21 cellular contexts compared by ENCODE assay signal in genomic region chr1:166026561-166026960, GRCh38.
A peak's percentile ranks its signal among the peaks of the same experiment; 100 is the strongest.
DNase-seq lines count a peak whose midpoint lies in the region; ATAC-seq and TF ChIP-seq lines count a peak whose summit lies in the region.
"Had no signal": no experiment of that assay in that cellular context is flagged by ENCODE, and none has a peak within 500 bp of the region (broad histone marks: within the 10 kb centered on the region; RNA-seq: fewer than 3 reads in every experiment).

No MANE protein-coding gene starts in this region.

- no peak for TF ChIP-seq CTCF in DND-41 (IDR thresholded peaks at IDR 0.05; ENCODE audit: borderline replicate concordance, extremely low read depth, low read length, poor library complexity, severe bottlenecking)

- H3K4me1 ChIP-seq in DND-41 (ENCODE audit: insufficient read depth, low read length) = no peaks in the 10 kb centered on the region

- H3K4me2 ChIP-seq in DND-41 (ENCODE audit: insufficient read depth, low read length) = no peak overlapping the region
- H3K4me2 ChIP-seq: BLaER1 had no signal

- no peak overlapping the region for H3K9ac ChIP-seq in DND-41 (ENCODE audit: low read depth, low read length)
- H3K9ac ChIP-seq: BLaER1 had no signal

- H3K27me3 ChIP-seq in DND-41 (ENCODE audit: insufficient read depth, low read length, poor library complexity) = peaks cover 30% of the 10 kb centered on the region
- H3K27me3 ChIP-seq: BE2C, BLaER1 had no signal

- H3K79me2 ChIP-seq in DND-41 (ENCODE audit: insufficient read depth, low read length) = no peaks in the 10 kb centered on the region

- DNase-seq in NCI-H2171 treated with DMSO at 0.1 percent for 48 hours (lab: John Stamatoyannopoulos, UW) (peak; percentile 10), NCI-H2171 (lab: John Stamatoyannopoulos, UW) (no peak), DND-41 (no peak), left kidney (ENCODE audit: low read depth, low spot score) (peak; percentile 57), NCI-H2196 (lab: John Stamatoyannopoulos, UW; ENCODE audit: unreplicated experiment) (no peak)
- peak; percentile 55 for DNase-seq in Jurkat, Clone E6-1 (ENCODE audit: low read depth, low spot score)
- DNase-seq in stimulated activated naive CD4-positive, alpha-beta T cell treated with Interleukin-2 at 50 U/mL for 16 hours (lab: John Stamatoyannopoulos, UW) = no peak
- DNase-seq: 8988T; ACHN; C1 segment of cervical spinal cord; CD4-positive, alpha-beta memory T cell; CD4-positive, CD25-positive, alpha-beta regulatory T cell; CD8-positive, alpha-beta memory T cell; COR-L47; DMS 273 treated with DMSO at 0.1 percent for 48 hours; DMS153; DMS53; DMS79; GF-D8 had no signal

- H2AFZ ChIP-seq in DND-41 (ENCODE audit: low read depth, low read length) = no peak overlapping the region

- ATAC-seq in DND-41 (ENCODE audit: insufficient read depth, low read depth) = peak; percentile 56; the same call in 2 of the 3 replicates

- no peaks in the 10 kb centered on the region for H3K36me3 ChIP-seq in DND-41 (ENCODE audit: insufficient read depth, low read length)
- H3K36me3 ChIP-seq: BE2C, BLaER1 had no signal

- no peak overlapping the region for H3K27ac ChIP-seq in DND-41 (ENCODE audit: low read length)
- H3K27ac ChIP-seq: BLaER1 had no signal

- no peaks in the 10 kb centered on the region for H4K20me1 ChIP-seq in DND-41 (ENCODE audit: insufficient read depth, low read length)
- H4K20me1 ChIP-seq: BLaER1 had no signal

- H3K4me3 ChIP-seq in DND-41 (ENCODE audit: low read depth in 1 of 2, low read length in 2 of 2) = no peak overlapping the region
- no peak overlapping the region for H3K4me3 ChIP-seq in Jurkat, Clone E6-1 (ENCODE audit: low read length)
- H3K4me3 ChIP-seq: BLaER1 had no signal

- H3K9me3 ChIP-seq in DND-41 (ENCODE audit: insufficient read depth, low read length, severe bottlenecking) = no peaks in the 10 kb centered on the region
- H3K9me3 ChIP-seq: BE2C, BLaER1 had no signal

Comparison
In these comparisons a context has a peak if more than half of its experiments do, and no peak if none do; other contexts are left out.
1. DNase-seq: peak in NCI-H2171 treated with DMSO at 0.1 percent for 48 hours (single experiment), Jurkat, Clone E6-1 (single experiment) and left kidney (single experiment); none in NCI-H2171 (single experiment), DND-41 (single experiment), NCI-H2196 (single experiment) and stimulated activated naive CD4-positive, alpha-beta T cell treated with Interleukin-2 at 50 U/mL for 16 hours (single experiment).